ENCODE assay signal across 27 cellular contexts in genomic region chr1:227322376-227322775, GRCh38.
"Had no signal": no experiment of that assay in that cellular context is flagged by ENCODE, and none has a peak within 500 bp of the region (broad histone marks: within the 10 kb centered on the region; RNA-seq: fewer than 3 reads in every experiment).

No MANE protein-coding gene starts in this region.

- DNase-seq: activated CD4-positive, alpha-beta T cell treated with anti-CD3 and anti-CD28 coated beads for 4 hours; activated CD4-positive, alpha-beta T cell treated with anti-CD3 and anti-CD28 coated beads, Interleukin-2, amount 50 U/mL, for 48 hours; activated CD4-positive, CD25-positive, alpha-beta regulatory T cell; activated CD8-positive, alpha-beta memory T cell treated with anti-CD3 and anti-CD28 coated beads, Interleukin-2, amount 50 U/mL, for 48 hours; activated naive CD4-positive, alpha-beta T cell; activated T-cell treated with anti-CD3 and anti-CD28 coated beads, Interleukin-2, amount 50 U/mL, for 4 hours; adrenal gland; brain microvascular endothelial cell; central memory CD4-positive, alpha-beta T cell; effector memory CD8-positive, alpha-beta T cell; esophagus squamous epithelium; gastrocnemius medialis; hippocampal formation; naive thymus-derived CD8-positive, alpha-beta T cell; posterior cingulate gyrus; stimulated activated CD4-positive, alpha-beta T cell treated with anti-CD3 and anti-CD28 coated beads, Interleukin-15, amount 100 ng/mL, for 24 hours; stimulated activated CD4-positive, alpha-beta T cell treated with anti-CD3 and anti-CD28 coated beads, Interleukin-2, amount 100 ng/mL, for 48 hours; stimulated activated naive CD4-positive, alpha-beta T cell treated with Interleukin-2 at 50 U/mL for 16 hours; T-helper 9 cell; uterus had no signal

- H3K4me3 Mint-ChIP-seq: activated naive CD8-positive, alpha-beta T cell; activated T-cell treated with anti-CD3 and anti-CD28 coated beads, Interleukin-2, amount 50 U/mL, for 4 hours; effector memory CD8-positive, alpha-beta T cell; memory B cell; naive thymus-derived CD8-positive, alpha-beta T cell; neural progenitor cell had no signal

- H3K27me3 ChIP-seq: adrenal gland, ascending aorta, brain microvascular endothelial cell, gastrocnemius medialis, neural progenitor cell, uterus had no signal

- H3K9ac ChIP-seq: neural progenitor cell had no signal

- ATAC-seq: activated T-cell treated with anti-CD3 and anti-CD28 coated beads, Interleukin-2, amount 50 U/mL, for 4 hours; effector memory CD8-positive, alpha-beta T cell; gastrocnemius medialis; naive thymus-derived CD8-positive, alpha-beta T cell; sciatic nerve had no signal

- H3K4me3 ChIP-seq: adrenal gland, ascending aorta, esophagus squamous epithelium, gastrocnemius medialis, neural progenitor cell, smooth muscle cell, uterus had no signal

- H3K36me3 ChIP-seq: adrenal gland, ascending aorta, brain microvascular endothelial cell, esophagus squamous epithelium, gastrocnemius medialis, neural progenitor cell, uterus had no signal

- H3K4me1 ChIP-seq: uterus had no signal

- H3K9me3 ChIP-seq: adrenal gland, ascending aorta, gastrocnemius medialis, uterus had no signal

- H3K9me3 Mint-ChIP-seq: activated T-helper 2 cell treated with anti-CD3 and anti-CD28 coated beads, Interferon-gamma antibody, Interleukin-2, Interleukin-4, amounts not matched to agents 10 μg/mL and 5 μg/mL and 100 μg/mL, durations not matched to agents 14 hours and 24 hours and 36 hours; effector memory CD8-positive, alpha-beta T cell had no signal

- H3K27ac Mint-ChIP-seq: activated naive CD8-positive, alpha-beta T cell; activated T-helper 2 cell treated with anti-CD3 and anti-CD28 coated beads, Interferon-gamma antibody, Interleukin-2, Interleukin-4, amounts not matched to agents 10 μg/mL and 5 μg/mL and 100 μg/mL, durations not matched to agents 14 hours and 24 hours and 36 hours; effector memory CD8-positive, alpha-beta T cell; memory B cell; naive thymus-derived CD8-positive, alpha-beta T cell; neural progenitor cell had no signal

- H3K27ac ChIP-seq: adrenal gland, ascending aorta, brain microvascular endothelial cell, esophagus squamous epithelium, gastrocnemius medialis, neural progenitor cell, uterus had no signal

- H3K36me3 Mint-ChIP-seq: memory B cell, neural progenitor cell had no signal
